Comparison of ENCODE assay signal across 10 cellular contexts in the genomic region with DNA sequence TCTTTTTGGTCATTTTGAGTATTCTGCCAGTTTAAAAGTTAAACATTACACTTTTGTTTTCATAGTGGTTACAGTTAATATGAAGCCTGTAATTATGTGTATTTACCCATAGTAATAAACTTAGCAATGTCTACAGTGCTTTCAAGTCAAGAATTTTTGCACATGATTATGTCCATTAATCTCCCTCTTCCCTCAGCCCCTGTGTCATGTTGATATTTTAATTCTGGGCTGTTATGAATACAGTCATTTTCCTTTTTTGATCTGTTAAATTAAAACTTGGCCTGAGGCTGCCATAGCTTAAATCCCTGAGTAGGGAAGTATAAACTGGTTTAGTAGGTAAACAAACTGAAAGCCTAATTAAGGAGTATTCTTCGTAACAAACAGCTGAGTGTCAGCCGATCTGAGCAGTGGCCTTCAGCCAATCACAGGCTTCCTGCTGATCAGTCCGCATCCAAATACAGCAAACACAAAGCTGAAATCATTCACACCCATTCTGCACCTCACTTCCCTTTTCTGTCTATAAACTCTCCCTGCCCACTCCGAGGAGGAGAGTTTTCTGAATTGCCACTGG. TPM values are rescaled to one million over a fixed set of nuclear protein-coding genes. Genes with fewer than 3 reads are reported as not detected.
A peak's percentile ranks its signal among the peaks of the same experiment; 100 is the strongest.
DNase-seq lines count a peak whose midpoint lies in the region; ATAC-seq, FAIRE-seq and TF ChIP-seq lines count a peak whose summit lies in the region.
"Had no signal": no experiment of that assay in that cellular context is flagged by ENCODE, and none has a peak within 500 bp of the region (broad histone marks: within the 10 kb centered on the region; RNA-seq: fewer than 3 reads in every experiment).

No MANE protein-coding gene starts in this region.

- peak overlapping the region; percentile 34 for H3K27ac ChIP-seq in neutrophil
- H3K27ac ChIP-seq: thoracic aorta had no signal

- intact Hi-C loops in activated CD4-positive, alpha-beta memory T cell treated with anti-CD3 and anti-CD28 coated beads for 36 hours (cut with micrococcal nuclease), result no loop called here
- intact Hi-C loops in posterior vena cava (cut with DNase I), result no loop called here

- no peaks in the 10 kb centered on the region for H3K27me3 ChIP-seq in neutrophil

- POLR2A ChIA-PET in activated CD4-positive, alpha-beta memory T cell treated with anti-CD3 and anti-CD28 coated beads for 36 hours (lab: Charles Lee), result no interaction called here

- H3K4me3 ChIP-seq in NB4 (ENCODE audit: low read depth, low read length) (peak overlapping the region; percentile 1), neutrophil (ENCODE audit: low read depth in 1 of 2, low read length in 1 of 2) (no peak overlapping the region)
- H3K4me3 ChIP-seq: thoracic aorta had no signal

- H3K27ac Mint-ChIP-seq in brain, result peak overlapping the region in 4 of 5 experiments; percentile 42 to 92 (median 70)
- no peak overlapping the region for H3K27ac Mint-ChIP-seq in activated CD4-positive, alpha-beta memory T cell treated with anti-CD3 and anti-CD28 coated beads for 36 hours

- peaks cover 25% of the 10 kb centered on the region for H3K4me1 Mint-ChIP-seq in brain
- H3K4me1 Mint-ChIP-seq in activated CD4-positive, alpha-beta memory T cell treated with anti-CD3 and anti-CD28 coated beads for 36 hours (ENCODE audit: low read depth), result peaks cover 16% of the 10 kb centered on the region

- peaks cover 12 to 35% (median 19%) of the 10 kb centered on the region in 5 experiments for H3K9me3 Mint-ChIP-seq in brain
- H3K9me3 Mint-ChIP-seq in activated CD4-positive, alpha-beta memory T cell treated with anti-CD3 and anti-CD28 coated beads for 36 hours, result peaks cover 25% of the 10 kb centered on the region

- peaks cover 17% of the 10 kb centered on the region for H3K27me3 Mint-ChIP-seq in brain
- peaks cover 4% of the 10 kb centered on the region for H3K27me3 Mint-ChIP-seq in activated CD4-positive, alpha-beta memory T cell treated with anti-CD3 and anti-CD28 coated beads for 36 hours

- peak; percentile 85 for DNase-seq in NB4 (ENCODE audit: low read depth)
- DNase-seq in D721Med (ENCODE audit: insufficient read length, low spot score), result no peak
- DNase-seq in activated CD4-positive, alpha-beta memory T cell treated with anti-CD3 and anti-CD28 coated beads for 36 hours, result no peak
- DNase-seq in posterior vena cava (ENCODE audit: low spot score), result no peak

- no peaks in the 10 kb centered on the region for H3K36me3 ChIP-seq in neutrophil
- H3K36me3 ChIP-seq: thoracic aorta had no signal

- no peaks in the 10 kb centered on the region for H3K9me3 ChIP-seq in neutrophil
- H3K9me3 ChIP-seq: thoracic aorta had no signal

- peaks cover 15 to 22% of the 10 kb centered on the region in 2 experiments for H3K4me1 ChIP-seq in neutrophil (ENCODE audit: control insufficient read depth in 1 of 2, insufficient read depth in 1 of 2, low read depth in 1 of 2, low read length in 1 of 2)

- no peaks in the 10 kb centered on the region for H3K36me3 Mint-ChIP-seq in brain
- H3K36me3 Mint-ChIP-seq in activated CD4-positive, alpha-beta memory T cell treated with anti-CD3 and anti-CD28 coated beads for 36 hours, result peaks cover 4% of the 10 kb centered on the region

- CTCF ChIA-PET in activated CD4-positive, alpha-beta memory T cell treated with anti-CD3 and anti-CD28 coated beads for 36 hours (lab: Charles Lee), result interaction anchor here (0.6 kb wide), 1 partner anchor 49 kb away, joined by 3 read pairs; no protein-coding TSS in a partner anchor

- ATAC-seq in GM18870 (IDR thresholded peaks at IDR 0.05; ENCODE audit: unreplicated experiment) (peak; percentile 94), HG02623 (IDR thresholded peaks at IDR 0.05; ENCODE audit: unreplicated experiment) (peak; percentile 99)
- ATAC-seq: Panc1 had no signal

- no peak for FAIRE-seq in D721Med (lab: Jason Lieb, UNC)

- peak overlapping the region; percentile 60 to 72 (median 64) for H3K4me3 Mint-ChIP-seq in brain
- no peak overlapping the region for H3K4me3 Mint-ChIP-seq in activated CD4-positive, alpha-beta memory T cell treated with anti-CD3 and anti-CD28 coated beads for 36 hours

- TF ChIP-seq POLR2A in NB4 (IDR thresholded peaks at IDR 0.05; ENCODE audit: extremely low read depth, insufficient read length), result no peak

- TF ChIP-seq CTCF in NB4 (IDR thresholded peaks at IDR 0.05; ENCODE audit: low read depth, low read length) (no peak), brain (conservative IDR thresholded peaks at IDR 0.05) (no peak), neutrophil (IDR thresholded peaks at IDR 0.05) (no peak), D721Med (IDR thresholded peaks at IDR 0.05; ENCODE audit: insufficient read depth, missing control alignments) (no peak)

RNA-seq across cellular contexts. Expression of a gene that starts 9.5 kb away (rescaled TPM):
- 35.7 TPM for polyA plus RNA-seq in brain (ENCODE audit: insufficient read depth, low read depth, low replicate concordance)
- 10 to 100 TPM; 57.2 to 59.5 TPM for total RNA-seq in activated CD4-positive, alpha-beta memory T cell treated with anti-CD3 and anti-CD28 coated beads for 36 hours
- 10 to 100 TPM; 28.6 to 29.2 TPM for total RNA-seq in posterior vena cava

RNA-seq across cellular contexts. Expression of a gene that starts 30.9 kb away (rescaled TPM):
- 98.4 TPM for polyA plus RNA-seq in brain (ENCODE audit: insufficient read depth, low read depth, low replicate concordance)
- total RNA-seq in activated CD4-positive, alpha-beta memory T cell treated with anti-CD3 and anti-CD28 coated beads for 36 hours, result 10 to 100 TPM; 22.5 to 22.9 TPM
- total RNA-seq in posterior vena cava, result 10 to 100 TPM; 50.9 to 66.3 TPM

RNA-seq across cellular contexts. Expression of a gene that starts 43.6 kb away (rescaled TPM):
- 22.1 TPM for polyA plus RNA-seq in brain (ENCODE audit: insufficient read depth, low read depth, low replicate concordance)
- under 1 TPM in 1 of 2 experiments, not detected in 1; 0.17 TPM for total RNA-seq in activated CD4-positive, alpha-beta memory T cell treated with anti-CD3 and anti-CD28 coated beads for 36 hours
- total RNA-seq in posterior vena cava, result under 1 TPM in 1 of 2 donors, not detected in 1; 0.95 TPM
- total RNA-seq: thoracic aorta had no signal
